In the genomic region with DNA sequence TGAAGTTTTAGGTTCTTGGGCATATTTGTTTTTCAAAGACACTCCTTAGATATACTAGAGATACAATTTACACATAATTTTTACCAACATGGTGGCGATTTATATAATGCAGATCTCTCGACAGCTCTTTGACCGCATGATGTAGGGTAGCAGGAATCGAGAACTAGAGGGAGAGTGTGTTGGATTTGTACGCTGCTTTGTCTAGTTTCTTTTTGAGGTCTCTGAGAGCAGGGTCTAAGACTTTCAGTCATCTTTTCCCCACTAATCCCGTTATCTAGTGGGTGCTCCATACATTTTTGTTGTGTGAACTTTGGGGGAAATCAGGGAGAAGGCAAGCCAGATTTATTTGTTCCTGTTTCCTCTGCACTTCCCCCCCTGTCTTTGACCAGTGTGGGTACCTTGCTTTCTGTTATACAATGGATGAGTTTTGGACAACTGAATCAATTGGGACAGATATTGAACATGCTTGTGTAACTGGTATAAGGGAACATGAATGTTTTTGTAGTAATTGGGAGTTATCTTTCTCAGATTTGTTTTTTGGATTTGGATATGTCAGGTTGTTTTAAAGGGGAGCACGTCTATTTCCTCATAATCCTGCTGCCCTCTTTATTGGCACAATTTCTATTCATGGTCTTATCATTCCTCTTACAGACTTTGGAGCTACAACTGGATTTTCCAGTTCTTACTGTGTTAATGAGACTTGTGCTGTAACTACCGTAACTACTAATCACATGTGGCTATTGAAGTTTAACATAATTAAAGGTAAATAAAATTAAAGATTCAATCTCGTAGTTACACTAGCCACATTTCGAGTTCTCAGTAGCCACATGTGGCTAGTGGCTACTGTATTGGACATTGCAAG, we compare ENCODE assay signal across 8 cellular contexts. TPM values are rescaled to one million over a fixed set of nuclear protein-coding genes. Genes with fewer than 3 reads are reported as not detected.
A peak's percentile ranks its signal among the peaks of the same experiment; 100 is the strongest.
DNase-seq lines count a peak whose midpoint lies in the region; ATAC-seq and TF ChIP-seq lines count a peak whose summit lies in the region.

No MANE protein-coding gene starts in this region.

- peak overlapping the region; percentile 99 for H3K27ac Mint-ChIP-seq in Caco-2 (ENCODE audit: unreplicated experiment)
- peak overlapping the region; percentile 94 for H3K27ac Mint-ChIP-seq in activated T-helper 2 cell treated with anti-CD3 and anti-CD28 coated beads, Interferon-gamma antibody, Interleukin-2, Interleukin-4, amounts not matched to agents 10 μg/mL and 5 μg/mL and 100 μg/mL, durations not matched to agents 14 hours and 24 hours and 36 hours

- CTCF ChIA-PET in Caco-2 (lab: Charles Lee): interaction anchor here (0.6 to 4.6 kb wide), 6 partner anchors 54 to 230 kb away, joined by 3 to 27 read pairs (median 3); no protein-coding TSS in a partner anchor

- no peaks in the 10 kb centered on the region for H3K36me3 ChIP-seq in Caco-2 (ENCODE audit: control insufficient read depth, insufficient read depth, low read length)
- H3K36me3 ChIP-seq in kidney epithelial cell (ENCODE audit: control insufficient read depth, insufficient read depth, low read length): no peaks in the 10 kb centered on the region
- H3K36me3 ChIP-seq in thoracic aorta: no peaks in the 10 kb centered on the region

- intact Hi-C loops in Caco-2 (cut with micrococcal nuclease; ENCODE audit: unreplicated experiment): loop anchor here (2.0 to 5.0 kb wide), 4 partner anchors 133 to 339 kb away; a partner anchor contains a TSS
- intact Hi-C loops in activated T-helper 2 cell treated with anti-CD3 and anti-CD28 coated beads, Interferon-gamma antibody, Interleukin-2, Interleukin-4, amounts not matched to agents 10 μg/mL and 5 μg/mL and 100 μg/mL, durations not matched to agents 14 hours and 24 hours and 36 hours (cut with micrococcal nuclease): loop anchor here (2.0 to 5.0 kb wide), 2 partner anchors 339 to 485 kb away; a partner anchor contains a TSS

- ATAC-seq in HG03432 (IDR thresholded peaks at IDR 0.05; ENCODE audit: unreplicated experiment): peak; percentile 14
- ATAC-seq in thoracic aorta (ENCODE audit: insufficient number of reproducible peaks, low FRiP score, low read depth): no peak
- ATAC-seq in GM21526 (IDR thresholded peaks at IDR 0.05; ENCODE audit: low FRiP score, unreplicated experiment): no peak
- no peak for ATAC-seq in GM19395 (IDR thresholded peaks at IDR 0.05; ENCODE audit: unreplicated experiment)

- H3K9me3 ChIP-seq in Caco-2 (no peaks in the 10 kb centered on the region), thoracic aorta (no peaks in the 10 kb centered on the region)

- H3K4me1 ChIP-seq in Caco-2 (peaks cover 30% of the 10 kb centered on the region), thoracic aorta (ENCODE audit: control insufficient read depth in 1 of 2, low read depth in 2 of 2) (peaks cover 22 to 38% of the 10 kb centered on the region in 2 donors)

- POLR2A ChIA-PET in Caco-2 (lab: Charles Lee): no interaction called here

- peak overlapping the region; percentile 100 for H3K4me3 Mint-ChIP-seq in Caco-2 (ENCODE audit: unreplicated experiment)
- H3K4me3 Mint-ChIP-seq in activated T-helper 2 cell treated with anti-CD3 and anti-CD28 coated beads, Interferon-gamma antibody, Interleukin-2, Interleukin-4, amounts not matched to agents 10 μg/mL and 5 μg/mL and 100 μg/mL, durations not matched to agents 14 hours and 24 hours and 36 hours (ENCODE audit: low read depth): peak overlapping the region; percentile 98

- H3K4me3 ChIP-seq in Caco-2 (ENCODE audit: low read depth, low read length) (peak overlapping the region; percentile 61), kidney epithelial cell (ENCODE audit: low read depth, low read length) (peak overlapping the region; percentile 97), thoracic aorta (peak overlapping the region; percentile 86)

- BruUV-seq in Caco-2 (replicated peaks; lab: Mats Ljungman, UMichigan): no TSS peak

- peaks cover 43% of the 10 kb centered on the region for H3K4me1 Mint-ChIP-seq in Caco-2 (ENCODE audit: low read depth, unreplicated experiment)
- peaks cover 55% of the 10 kb centered on the region for H3K4me1 Mint-ChIP-seq in activated T-helper 2 cell treated with anti-CD3 and anti-CD28 coated beads, Interferon-gamma antibody, Interleukin-2, Interleukin-4, amounts not matched to agents 10 μg/mL and 5 μg/mL and 100 μg/mL, durations not matched to agents 14 hours and 24 hours and 36 hours (ENCODE audit: low read depth)

- TF ChIP-seq CTCF in Caco-2 (IDR thresholded peaks at IDR 0.05; ENCODE audit: insufficient read depth in 1 of 2, low read depth in 1 of 2, low read length in 1 of 2, severe bottlenecking in 1 of 2, unreplicated experiment in 1 of 2) (no peak), kidney epithelial cell (IDR thresholded peaks at IDR 0.05; ENCODE audit: insufficient read depth, low read length, poor library complexity, severe bottlenecking) (no peak), thoracic aorta (IDR thresholded peaks at IDR 0.05) (no peak)

- DNase-seq in Caco-2 (peak in 1 of 2 experiments; percentile 33), kidney epithelial cell (ENCODE audit: low read depth) (no peak), thoracic aorta (ENCODE audit: low spot score) (no peak), globus pallidus (ENCODE audit: low spot score) (no peak)
- DNase-seq in activated T-helper 2 cell treated with anti-CD3 and anti-CD28 coated beads, Interferon-gamma antibody, Interleukin-2, Interleukin-4, amounts not matched to agents 10 μg/mL and 5 μg/mL and 100 μg/mL, durations not matched to agents 14 hours and 24 hours and 36 hours (ENCODE audit: low spot score): no peak

- no peaks in the 10 kb centered on the region for H3K9me3 Mint-ChIP-seq in Caco-2 (ENCODE audit: unreplicated experiment)
- no peaks in the 10 kb centered on the region for H3K9me3 Mint-ChIP-seq in activated T-helper 2 cell treated with anti-CD3 and anti-CD28 coated beads, Interferon-gamma antibody, Interleukin-2, Interleukin-4, amounts not matched to agents 10 μg/mL and 5 μg/mL and 100 μg/mL, durations not matched to agents 14 hours and 24 hours and 36 hours

- no peak overlapping the region for H3K27ac ChIP-seq in thoracic aorta

- no peaks in the 10 kb centered on the region for H3K27me3 ChIP-seq in Caco-2 (replicated peaks; ENCODE audit: control insufficient read depth, insufficient read depth, low read length)
- no peaks in the 10 kb centered on the region for H3K27me3 ChIP-seq in kidney epithelial cell (ENCODE audit: control insufficient read depth, insufficient read depth, low read length)
- H3K27me3 ChIP-seq in thoracic aorta (replicated peaks; ENCODE audit: insufficient read depth): no peaks in the 10 kb centered on the region

- no peaks in the 10 kb centered on the region for H3K27me3 Mint-ChIP-seq in Caco-2 (ENCODE audit: insufficient read depth, unreplicated experiment)
- no peaks in the 10 kb centered on the region for H3K27me3 Mint-ChIP-seq in activated T-helper 2 cell treated with anti-CD3 and anti-CD28 coated beads, Interferon-gamma antibody, Interleukin-2, Interleukin-4, amounts not matched to agents 10 μg/mL and 5 μg/mL and 100 μg/mL, durations not matched to agents 14 hours and 24 hours and 36 hours (ENCODE audit: low read depth)

- peaks cover 10% of the 10 kb centered on the region for H3K36me3 Mint-ChIP-seq in Caco-2 (ENCODE audit: insufficient read depth, unreplicated experiment)
- peaks cover 11% of the 10 kb centered on the region for H3K36me3 Mint-ChIP-seq in activated T-helper 2 cell treated with anti-CD3 and anti-CD28 coated beads, Interferon-gamma antibody, Interleukin-2, Interleukin-4, amounts not matched to agents 10 μg/mL and 5 μg/mL and 100 μg/mL, durations not matched to agents 14 hours and 24 hours and 36 hours (ENCODE audit: low read depth)

RNA-seq across cellular contexts. Expression of a gene that starts 1.7 kb away (rescaled TPM):
- total RNA-seq in Caco-2 (2022) (29.5 and 29.9 TPM in 2 replicates), kidney epithelial cell (10.3 and 11.5 TPM in 2 replicates), thoracic aorta (10 to 100 TPM in 1 of 2 donors, 1 to 10 TPM in 1; 8.0 to 16.9 TPM)
- 13.0 and 13.1 TPM in 2 replicates for total RNA-seq in activated T-helper 2 cell treated with anti-CD3 and anti-CD28 coated beads, Interferon-gamma antibody, Interleukin-2, Interleukin-4, amounts not matched to agents 10 μg/mL and 5 μg/mL and 100 μg/mL, durations not matched to agents 14 hours and 24 hours and 36 hours
